8 cellular contexts compared by ENCODE assay signal in the genomic region with DNA sequence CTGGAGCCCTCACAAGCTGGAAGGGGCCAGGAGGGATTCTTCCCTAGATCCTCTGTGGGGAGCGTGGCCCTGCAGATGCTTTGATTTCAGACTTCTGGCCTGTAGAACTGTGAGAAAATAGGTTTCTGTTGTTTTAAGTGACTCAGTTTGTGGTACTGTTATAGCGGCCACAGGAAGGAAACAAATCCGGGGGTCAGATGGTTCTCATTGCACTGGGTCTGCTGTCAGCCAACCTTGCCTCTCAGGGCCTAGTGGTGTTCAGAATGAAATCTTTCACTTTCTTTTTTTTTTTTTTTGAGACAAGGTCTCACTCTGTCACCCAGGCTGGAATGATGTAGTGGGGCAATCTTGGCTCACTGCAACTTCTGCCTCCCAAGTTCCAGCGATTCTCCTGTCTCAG.
DNase-seq lines count a peak whose midpoint lies in the region; ATAC-seq lines count a peak whose summit lies in the region.
"Not testable (repeated sequence)": the region's sequence is repeated elsewhere in the genome, so short reads cannot be mapped to it uniquely, and the experiment has no call there.

No MANE protein-coding gene starts in this region.

- not testable (repeated sequence) for H3K4me3 Mint-ChIP-seq in activated CD4-positive, alpha-beta T cell treated with anti-CD3 and anti-CD28 coated beads for 36 hours; naive thymus-derived CD4-positive, alpha-beta T cell

- not testable (repeated sequence) for H3K4me2 ChIP-seq in BLaER1

- not testable (repeated sequence) for H3K4me3 ChIP-seq in BLaER1; naive thymus-derived CD4-positive, alpha-beta T cell (ENCODE audit: low read length)

- not testable (repeated sequence) for H3K9ac ChIP-seq in BLaER1

- peak; percentile 45 for DNase-seq in activated CD4-positive, alpha-beta T cell treated with anti-CD3 and anti-CD28 coated beads for 36 hours
- not testable (repeated sequence) for DNase-seq in activated naive CD4-positive, alpha-beta T cell treated with anti-CD3 and anti-CD28 coated beads, Interleukin-2, amount 50 U/mL, for 72 hours (ENCODE audit: low spot score in 2 of 2); naive thymus-derived CD4-positive, alpha-beta T cell

- H4K20me1 ChIP-seq in BLaER1, result not testable (repeated sequence)

- not testable (repeated sequence) for H3K27me3 ChIP-seq in BLaER1; naive thymus-derived CD4-positive, alpha-beta T cell (ENCODE audit: control insufficient read depth in 2 of 2, insufficient read depth in 2 of 2, low read length in 2 of 2)

- H3K9me3 Mint-ChIP-seq in activated CD4-positive, alpha-beta T cell treated with anti-CD3 and anti-CD28 coated beads for 36 hours (ENCODE audit: low read depth); activated naive CD4-positive, alpha-beta T cell treated with anti-CD3 and anti-CD28 coated beads, Interleukin-2, amount 50 U/mL, for 72 hours; naive thymus-derived CD4-positive, alpha-beta T cell: not testable (repeated sequence)

- not testable (repeated sequence) for H3K4me1 ChIP-seq in BLaER1; naive thymus-derived CD4-positive, alpha-beta T cell (ENCODE audit: control insufficient read depth in 2 of 2, insufficient read depth in 2 of 2, low read length in 2 of 2)

- 0 out of 2 replicates have a peak overlapping the region, but pooled peaks have one; percentile 18 for H3K27ac ChIP-seq in BLaER1
- not testable (repeated sequence) for H3K27ac ChIP-seq in naive thymus-derived CD4-positive, alpha-beta T cell (ENCODE audit: low read depth, low read length)

- CTCF ChIA-PET in activated CD4-positive, alpha-beta T cell treated with anti-CD3 and anti-CD28 coated beads for 36 hours (lab: Charles Lee); naive thymus-derived CD4-positive, alpha-beta T cell (lab: Charles Lee): not testable (repeated sequence)

- not testable (repeated sequence) for H3K36me3 Mint-ChIP-seq in activated CD4-positive, alpha-beta T cell treated with anti-CD3 and anti-CD28 coated beads for 36 hours (ENCODE audit: low read depth); activated naive CD4-positive, alpha-beta T cell treated with anti-CD3 and anti-CD28 coated beads, Interleukin-2, amount 50 U/mL, for 72 hours; naive thymus-derived CD4-positive, alpha-beta T cell

- not testable (repeated sequence) for H3K4me1 Mint-ChIP-seq in activated CD4-positive, alpha-beta T cell treated with anti-CD3 and anti-CD28 coated beads for 36 hours; naive thymus-derived CD4-positive, alpha-beta T cell

- H3K9me3 ChIP-seq in BLaER1; naive thymus-derived CD4-positive, alpha-beta T cell (ENCODE audit: control insufficient read depth in 2 of 3, low read length in 3 of 3): not testable (repeated sequence)

- not testable (repeated sequence) for H3K36me3 ChIP-seq in BLaER1; naive thymus-derived CD4-positive, alpha-beta T cell (ENCODE audit: control insufficient read depth in 2 of 3, insufficient read depth in 3 of 3, low read length in 3 of 3)

- ATAC-seq in GM18909 (IDR thresholded peaks at IDR 0.05; ENCODE audit: poor library complexity, unreplicated experiment) (peak; percentile 71), GM21515 (IDR thresholded peaks at IDR 0.05; ENCODE audit: unreplicated experiment) (peak; percentile 52), HG02884 (IDR thresholded peaks at IDR 0.05; ENCODE audit: unreplicated experiment) (peak; percentile 75), HG03342 (IDR thresholded peaks at IDR 0.05; ENCODE audit: unreplicated experiment) (peak; percentile 85)
- peak; percentile 91 for ATAC-seq in activated CD4-positive, alpha-beta T cell treated with anti-CD3 and anti-CD28 coated beads for 36 hours
- peak; percentile 96 to 98 for ATAC-seq in activated naive CD4-positive, alpha-beta T cell treated with anti-CD3 and anti-CD28 coated beads, Interleukin-2, amount 50 U/mL, for 72 hours
- ATAC-seq in naive thymus-derived CD4-positive, alpha-beta T cell, result peak; percentile 87

- not testable (repeated sequence) for H3K27ac Mint-ChIP-seq in activated CD4-positive, alpha-beta T cell treated with anti-CD3 and anti-CD28 coated beads for 36 hours; activated naive CD4-positive, alpha-beta T cell treated with anti-CD3 and anti-CD28 coated beads, Interleukin-2, amount 50 U/mL, for 72 hours; naive thymus-derived CD4-positive, alpha-beta T cell

- POLR2A ChIA-PET in activated CD4-positive, alpha-beta T cell treated with anti-CD3 and anti-CD28 coated beads for 36 hours (lab: Charles Lee); naive thymus-derived CD4-positive, alpha-beta T cell (lab: Charles Lee): not testable (repeated sequence)

- H3K27me3 Mint-ChIP-seq in activated CD4-positive, alpha-beta T cell treated with anti-CD3 and anti-CD28 coated beads for 36 hours; naive thymus-derived CD4-positive, alpha-beta T cell: not testable (repeated sequence)

- intact Hi-C loops in activated CD4-positive, alpha-beta T cell treated with anti-CD3 and anti-CD28 coated beads for 36 hours (cut with DNase I, micrococcal nuclease); naive thymus-derived CD4-positive, alpha-beta T cell (cut with micrococcal nuclease): not testable (repeated sequence)
